Comparison of ENCODE assay signal across 13 cellular contexts in genomic region chr9:14180077-14180941, GRCh38.
DNase-seq lines count a peak whose midpoint lies in the region; ATAC-seq and TF ChIP-seq lines count a peak whose summit lies in the region.
"Had no signal": no experiment of that assay in that cellular context is flagged by ENCODE, and none has a peak within 500 bp of the region (broad histone marks: within the 10 kb centered on the region; RNA-seq: fewer than 3 reads in every experiment).

No MANE protein-coding gene starts in this region.

- no peak overlapping the region for H3K4me2 ChIP-seq in neural progenitor cell
- H3K4me2 ChIP-seq: smooth muscle cell had no signal

- TF ChIP-seq CTCF in coronary artery (IDR thresholded peaks at IDR 0.05) = no peak
- no peak for TF ChIP-seq CTCF in mesothelial cell of epicardium (IDR thresholded peaks at IDR 0.05; ENCODE audit: unreplicated experiment)
- no peak for TF ChIP-seq CTCF in thyroid gland (IDR thresholded peaks at IDR 0.05)
- TF ChIP-seq CTCF in neural progenitor cell (IDR thresholded peaks at IDR 0.05) = no peak
- no peak for TF ChIP-seq CTCF in glutamatergic neuron (IDR thresholded peaks at IDR 0.05; ENCODE audit: partially characterized antibody, unreplicated experiment)

- no peak for TF ChIP-seq POLR2A in thyroid gland (IDR thresholded peaks at IDR 0.05)

- H3F3A ChIP-seq in neural progenitor cell (ENCODE audit: low read depth) = no peaks in the 10 kb centered on the region

- H3K9me3 ChIP-seq in thyroid gland (no peaks in the 10 kb centered on the region), neural progenitor cell (ENCODE audit: low read depth) (no peaks in the 10 kb centered on the region)

- H3K27ac ChIP-seq in coronary artery = peak overlapping the region; percentile 15 to 57
- peak overlapping the region; percentile 29 to 54 (median 37) for H3K27ac ChIP-seq in thyroid gland
- no peak overlapping the region for H3K27ac ChIP-seq in neural progenitor cell

- no peaks in the 10 kb centered on the region for H3K79me2 ChIP-seq in neural progenitor cell (ENCODE audit: low read depth)

- H3K4me3 Mint-ChIP-seq in mesothelial cell of epicardium (no peak overlapping the region), neural progenitor cell (no peak overlapping the region), glutamatergic neuron (ENCODE audit: unreplicated experiment) (no peak overlapping the region)

- H3K27ac Mint-ChIP-seq in mesothelial cell of epicardium = peak overlapping the region; percentile 78
- H3K27ac Mint-ChIP-seq in neural progenitor cell = no peak overlapping the region
- no peak overlapping the region for H3K27ac Mint-ChIP-seq in glutamatergic neuron (ENCODE audit: unreplicated experiment)

- intact Hi-C loops in thyroid gland (cut with DNase I) = no loop called here

- ATAC-seq in GM21576 (IDR thresholded peaks at IDR 0.05; ENCODE audit: unreplicated experiment) = no peak

- no peak overlapping the region for H2AFZ ChIP-seq in neural progenitor cell (replicated peaks)

- H3K27me3 Mint-ChIP-seq in mesothelial cell of epicardium (ENCODE audit: low read depth) (no peaks in the 10 kb centered on the region), neural progenitor cell (ENCODE audit: insufficient read depth, low read depth) (peaks cover 2% of the 10 kb centered on the region), glutamatergic neuron (ENCODE audit: unreplicated experiment) (peaks cover 1% of the 10 kb centered on the region)

- H3K4me3 ChIP-seq in coronary artery (peak overlapping the region; percentile 52), thyroid gland (replicated peaks in 1 of 3) (no peak overlapping the region), neural progenitor cell (no peak overlapping the region)
- H3K4me3 ChIP-seq: smooth muscle cell had no signal

- H3K4me1 ChIP-seq in thyroid gland (peaks cover 29 to 33% of the 10 kb centered on the region in 2 donors), neural progenitor cell (no peaks in the 10 kb centered on the region)

- DNase-seq in NCI-H2227 (lab: John Stamatoyannopoulos, UW; ENCODE audit: unreplicated experiment) (peak; percentile 65), coronary artery (ENCODE audit: low spot score) (no peak), mesothelial cell of epicardium (ENCODE audit: low spot score in 2 of 2, unreplicated experiment in 2 of 2) (no peak), thyroid gland (peak; percentile 53 to 67), neural progenitor cell (ENCODE audit: low spot score) (no peak), glutamatergic neuron (no peak)
- no peak for DNase-seq in activated CD4-positive, CD25-positive, alpha-beta regulatory T cell treated with anti-CD3 and anti-CD28 coated beads, Interleukin-2, amount 50 U/mL, for 72 hours
- DNase-seq: activated T-cell treated with anti-CD3 and anti-CD28 coated beads, Interleukin-2, amount 50 U/mL, for 48 hours; DMS 273 treated with DMSO at 0.1 percent for 48 hours; HCEC 1CT; NCI-H1694 had no signal

- H4K20me1 ChIP-seq in neural progenitor cell (ENCODE audit: low read depth) = no peaks in the 10 kb centered on the region

- no peaks in the 10 kb centered on the region for H3K27me3 ChIP-seq in thyroid gland
- H3K27me3 ChIP-seq in neural progenitor cell = no peaks in the 10 kb centered on the region

- H3K36me3 ChIP-seq in thyroid gland (no peaks in the 10 kb centered on the region), neural progenitor cell (no peaks in the 10 kb centered on the region)

- peaks cover 22% of the 10 kb centered on the region for H3K36me3 Mint-ChIP-seq in mesothelial cell of epicardium
- H3K36me3 Mint-ChIP-seq in neural progenitor cell = peaks cover 7% of the 10 kb centered on the region
- no peaks in the 10 kb centered on the region for H3K36me3 Mint-ChIP-seq in glutamatergic neuron (ENCODE audit: unreplicated experiment)

- peaks cover 9% of the 10 kb centered on the region for H3K9me3 Mint-ChIP-seq in mesothelial cell of epicardium
- no peaks in the 10 kb centered on the region for H3K9me3 Mint-ChIP-seq in neural progenitor cell
- no peaks in the 10 kb centered on the region for H3K9me3 Mint-ChIP-seq in glutamatergic neuron (ENCODE audit: unreplicated experiment)

- H3K4me1 Mint-ChIP-seq in mesothelial cell of epicardium = peaks cover 46% of the 10 kb centered on the region
- no peaks in the 10 kb centered on the region for H3K4me1 Mint-ChIP-seq in neural progenitor cell
- H3K4me1 Mint-ChIP-seq in glutamatergic neuron (ENCODE audit: low read depth, unreplicated experiment) = peaks cover 2% of the 10 kb centered on the region

- H3K9ac ChIP-seq in neural progenitor cell = no peak overlapping the region

- WGBS in thyroid gland, 2 donors = 56 to 57% methylated on average over 11 of the region's 11 CpGs

Comparison
In these comparisons a context has a peak if more than half of its experiments do, and no peak if none do; other contexts are left out.
1. DNase-seq: peak in NCI-H2227 (single experiment) and thyroid gland (2 of 2); none in coronary artery (single experiment), mesothelial cell of epicardium (0 of 2), activated CD4-positive, CD25-positive, alpha-beta regulatory T cell treated with anti-CD3 and anti-CD28 coated beads, Interleukin-2, amount 50 U/mL, for 72 hours (single experiment), neural progenitor cell (single experiment) and glutamatergic neuron (single experiment).